In the genomic region with DNA sequence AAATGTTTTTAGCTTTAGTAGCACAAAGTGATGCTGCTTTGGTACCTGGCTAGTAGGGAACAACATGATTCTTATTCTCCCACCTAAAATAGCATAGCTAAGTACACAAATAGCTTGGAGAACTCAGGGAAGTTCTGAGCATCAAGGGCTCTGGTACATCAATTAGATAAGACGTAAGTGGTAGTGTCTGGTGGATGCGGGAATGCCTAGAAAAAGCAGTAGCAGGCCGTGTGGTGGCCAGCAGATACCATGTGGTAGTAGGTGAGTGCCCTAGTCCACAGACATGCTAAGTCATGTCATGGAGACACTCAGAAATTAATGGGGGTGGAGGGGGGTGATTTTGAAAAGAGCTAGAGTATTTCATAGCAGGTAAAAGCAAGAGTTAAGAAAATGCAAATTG, we compare ENCODE assay signal across 25 cellular contexts.
"Had no signal": no experiment of that assay in that cellular context is flagged by ENCODE, and none has a peak within 500 bp of the region (broad histone marks: within the 10 kb centered on the region; RNA-seq: fewer than 3 reads in every experiment).

No MANE protein-coding gene starts in this region.

- H3K36me3 ChIP-seq: esophagus muscularis mucosa, gastroesophageal sphincter, heart left ventricle, prostate gland, sigmoid colon, tibial artery had no signal

- H3K36me3 Mint-ChIP-seq: memory B cell; mesothelial cell of epicardium; naive thymus-derived CD4-positive, alpha-beta T cell; stimulated activated effector memory CD8-positive, alpha-beta T cell treated with anti-CD3 and anti-CD28 coated beads, Interleukin-12 subunit alpha, Interleukin-12 subunit beta, amount 100 ng/mL, for 72 hours had no signal

- H3K27ac Mint-ChIP-seq: memory B cell; mesothelial cell of epicardium; naive thymus-derived CD4-positive, alpha-beta T cell; nephron; stimulated activated effector memory CD8-positive, alpha-beta T cell treated with anti-CD3 and anti-CD28 coated beads, Interleukin-12 subunit alpha, Interleukin-12 subunit beta, amount 100 ng/mL, for 72 hours; type B pancreatic cell had no signal

- DNase-seq: dermis blood vessel endothelial cell; effector memory CD4-positive, alpha-beta T cell; foreskin keratinocyte; heart left ventricle; hippocampal formation; left colon; naive thymus-derived CD4-positive, alpha-beta T cell; nucleus accumbens; sigmoid colon; stimulated activated CD4-positive, alpha-beta T cell treated with anti-CD3 and anti-CD28 coated beads, Interleukin-2, amount 100 ng/mL, for 24 hours; stimulated activated CD4-positive, alpha-beta T cell treated with anti-CD3 and anti-CD28 coated beads, Interleukin-4, amount 100 ng/mL, for 24 hours; stimulated activated naive CD8-positive, alpha-beta T cell treated with anti-CD3 and anti-CD28 coated beads, Interleukin-15, Interleukin-2, amounts not matched to agents 100 U/mL and 50 U/mL, for 24 hours; substantia nigra; testis; tibial artery had no signal

- ATAC-seq: foreskin keratinocyte; gastroesophageal sphincter; left colon; naive thymus-derived CD4-positive, alpha-beta T cell; stimulated activated effector memory CD8-positive, alpha-beta T cell treated with anti-CD3 and anti-CD28 coated beads, Interleukin-12 subunit alpha, Interleukin-12 subunit beta, amount 100 ng/mL, for 72 hours; stimulated activated naive CD8-positive, alpha-beta T cell treated with anti-CD3 and anti-CD28 coated beads, Interleukin-15, Interleukin-2, amounts not matched to agents 100 U/mL and 50 U/mL, for 24 hours had no signal

- H3K9me3 Mint-ChIP-seq: memory B cell, mesothelial cell of epicardium had no signal

- H3K4me3 Mint-ChIP-seq: memory B cell; mesothelial cell of epicardium; naive thymus-derived CD4-positive, alpha-beta T cell; nephron; stimulated activated effector memory CD8-positive, alpha-beta T cell treated with anti-CD3 and anti-CD28 coated beads, Interleukin-12 subunit alpha, Interleukin-12 subunit beta, amount 100 ng/mL, for 72 hours; type B pancreatic cell had no signal

- H3K4me3 ChIP-seq: coronary artery, esophagus muscularis mucosa, gastroesophageal sphincter, heart left ventricle, lung, prostate gland, sigmoid colon, testis, tibial artery had no signal

- H3K27ac ChIP-seq: coronary artery, esophagus muscularis mucosa, foreskin keratinocyte, gastroesophageal sphincter, heart left ventricle, prostate gland, sigmoid colon, testis, tibial artery had no signal

- H3K4me1 ChIP-seq: foreskin keratinocyte, gastroesophageal sphincter, prostate gland, sigmoid colon had no signal

- H3K9me3 ChIP-seq: esophagus muscularis mucosa, gastroesophageal sphincter, heart left ventricle, prostate gland, sigmoid colon, testis, tibial artery had no signal

- H3K27me3 ChIP-seq: esophagus muscularis mucosa, gastroesophageal sphincter, heart left ventricle, sigmoid colon, testis, tibial artery had no signal

- H3K4me1 Mint-ChIP-seq: memory B cell; naive thymus-derived CD4-positive, alpha-beta T cell; stimulated activated effector memory CD8-positive, alpha-beta T cell treated with anti-CD3 and anti-CD28 coated beads, Interleukin-12 subunit alpha, Interleukin-12 subunit beta, amount 100 ng/mL, for 72 hours had no signal
